9 cellular contexts compared by ENCODE assay signal in genomic region chr17:82913304-82914043, GRCh38.
A peak's percentile ranks its signal among the peaks of the same experiment; 100 is the strongest.
DNase-seq lines count a peak whose midpoint lies in the region; ATAC-seq and TF ChIP-seq lines count a peak whose summit lies in the region.
"Had no signal": no experiment of that assay in that cellular context is flagged by ENCODE, and none has a peak within 500 bp of the region (broad histone marks: within the 10 kb centered on the region; RNA-seq: fewer than 3 reads in every experiment).

No MANE protein-coding gene starts in this region.

- H3K36me3 ChIP-seq in mesendoderm (ENCODE audit: control insufficient read depth, insufficient read depth, low read length), result peaks cover 3% of the 10 kb centered on the region

- H3K9me3 Mint-ChIP-seq in Calu3 (ENCODE audit: low read depth, unreplicated experiment), result no peaks in the 10 kb centered on the region
- H3K9me3 Mint-ChIP-seq in dendritic cell treated with granulocyte-macrophage colony-stimulating factor and Interleukin-4, amounts not matched to agents 40 ng/mL and 50 ng/mL, for 4 days, result no peaks in the 10 kb centered on the region
- H3K9me3 Mint-ChIP-seq: nephron progenitor cell had no signal

- no peaks in the 10 kb centered on the region for H3K27me3 Mint-ChIP-seq in Calu3 (ENCODE audit: unreplicated experiment)
- no peaks in the 10 kb centered on the region for H3K27me3 Mint-ChIP-seq in dendritic cell treated with granulocyte-macrophage colony-stimulating factor and Interleukin-4, amounts not matched to agents 40 ng/mL and 50 ng/mL, for 4 days

- H3K4ac ChIP-seq in mesendoderm (ENCODE audit: low read depth, low read length), result no peak overlapping the region

- no peak overlapping the region for H2BK15ac ChIP-seq in mesendoderm (replicated peaks; ENCODE audit: low read depth)

- H3K4me1 Mint-ChIP-seq in Calu3 (ENCODE audit: low read depth, unreplicated experiment), result no peaks in the 10 kb centered on the region
- peaks cover 47% of the 10 kb centered on the region for H3K4me1 Mint-ChIP-seq in dendritic cell treated with granulocyte-macrophage colony-stimulating factor and Interleukin-4, amounts not matched to agents 40 ng/mL and 50 ng/mL, for 4 days (ENCODE audit: low read depth)

- no peak overlapping the region for H4K8ac ChIP-seq in mesendoderm (ENCODE audit: low read depth, low read length)

- BruUV-seq in Calu3 (replicated peaks; lab: Mats Ljungman, UMichigan), result no TSS peak

- peak; percentile 32 for DNase-seq in Calu3
- DNase-seq in LHCN-M2 (ENCODE audit: low read depth), result peak; percentile 15
- DNase-seq in mesendoderm, result peak; percentile 44
- no peak for DNase-seq in activated gamma-delta T cell (lab: John Stamatoyannopoulos, UW)
- DNase-seq in lower leg skin (ENCODE audit: low spot score in 2 of 2), result no peak
- no peak for DNase-seq in COLO668 (lab: John Stamatoyannopoulos, UW; ENCODE audit: unreplicated experiment)
- DNase-seq: nephron progenitor cell had no signal

- H3K27ac ChIP-seq in mesendoderm (ENCODE audit: low read depth, low read length), result no peak overlapping the region

- no peak overlapping the region for H2BK5ac ChIP-seq in mesendoderm (ENCODE audit: low read length)

- no peak overlapping the region for H3K18ac ChIP-seq in mesendoderm (ENCODE audit: low read length)

- intact Hi-C loops in Calu3 (cut with micrococcal nuclease; ENCODE audit: unreplicated experiment) (loop anchor here (5.0 kb wide), 1 partner anchor 131 kb away; no protein-coding TSS in a partner anchor), lower leg skin (cut with DNase I; ENCODE audit: low total_unique reads) (loop anchor here (10.0 kb wide), 1 partner anchor 129 kb away; no protein-coding TSS in a partner anchor)
- intact Hi-C loops in dendritic cell treated with granulocyte-macrophage colony-stimulating factor and Interleukin-4, amounts not matched to agents 40 ng/mL and 50 ng/mL, for 4 days (cut with micrococcal nuclease), result loop anchor here (5.0 kb wide), 1 partner anchor 131 kb away; no protein-coding TSS in a partner anchor

- H3K23ac ChIP-seq in mesendoderm (ENCODE audit: low read length), result no peak overlapping the region

- H3K4me3 ChIP-seq in mesendoderm (ENCODE audit: low read length), result no peak overlapping the region
- no peak overlapping the region for H3K4me3 ChIP-seq in lower leg skin (ENCODE audit: low read depth, poor library complexity, severe bottlenecking)

- H3K4me2 ChIP-seq in mesendoderm (ENCODE audit: low read length), result no peak overlapping the region

- CTCF ChIA-PET in Calu3 (lab: Charles Lee), result interaction anchor here (1.1 kb wide), 1 partner anchor 132 kb away, joined by 14 read pairs; no protein-coding TSS in a partner anchor

- no peak overlapping the region for H3K27ac Mint-ChIP-seq in Calu3 (ENCODE audit: unreplicated experiment)
- peak overlapping the region; percentile 45 for H3K27ac Mint-ChIP-seq in dendritic cell treated with granulocyte-macrophage colony-stimulating factor and Interleukin-4, amounts not matched to agents 40 ng/mL and 50 ng/mL, for 4 days
- H3K27ac Mint-ChIP-seq: nephron progenitor cell had no signal

- H3K79me1 ChIP-seq in mesendoderm (ENCODE audit: low read length), result no peaks in the 10 kb centered on the region

- ATAC-seq in GM18907 (IDR thresholded peaks at IDR 0.05; ENCODE audit: unreplicated experiment), result no peak

- peaks cover 11% of the 10 kb centered on the region for H3K36me3 Mint-ChIP-seq in Calu3 (ENCODE audit: insufficient read depth, unreplicated experiment)
- peaks cover 64% of the 10 kb centered on the region for H3K36me3 Mint-ChIP-seq in dendritic cell treated with granulocyte-macrophage colony-stimulating factor and Interleukin-4, amounts not matched to agents 40 ng/mL and 50 ng/mL, for 4 days (ENCODE audit: low read depth)

- no peak overlapping the region for H2BK120ac ChIP-seq in mesendoderm (ENCODE audit: low read depth, low read length)

- H3K4me3 Mint-ChIP-seq in Calu3 (ENCODE audit: low read depth, unreplicated experiment), result no peak overlapping the region
- H3K4me3 Mint-ChIP-seq in dendritic cell treated with granulocyte-macrophage colony-stimulating factor and Interleukin-4, amounts not matched to agents 40 ng/mL and 50 ng/mL, for 4 days, result no peak overlapping the region
- H3K4me3 Mint-ChIP-seq: nephron progenitor cell had no signal

- TF ChIP-seq POLR2A in lower leg skin (IDR thresholded peaks at IDR 0.05), result no peak

- WGBS in mesendoderm (ENCODE audit: extremely low coverage, insufficient coverage, low lambda C conversion rate), result no CpG with 5 or more reads among the region's 44 CpGs
- WGBS in lower leg skin, 2 donors, result 92 to 95% methylated on average over 44 of the region's 44 CpGs

- H3K56ac ChIP-seq in mesendoderm (ENCODE audit: low read length), result no peak overlapping the region

- TF ChIP-seq CTCF in Calu3 (IDR thresholded peaks at IDR 0.05; ENCODE audit: unreplicated experiment), result peak; percentile 38
- TF ChIP-seq CTCF in lower leg skin (IDR thresholded peaks at IDR 0.05), result no peak

- no peaks in the 10 kb centered on the region for H3K79me2 ChIP-seq in mesendoderm (ENCODE audit: control insufficient read depth, insufficient read depth, low read length)

- no peak overlapping the region for H4K5ac ChIP-seq in mesendoderm (ENCODE audit: low read length)

- no peak overlapping the region for H2AK5ac ChIP-seq in mesendoderm (ENCODE audit: low read length)

- H3K27me3 ChIP-seq in mesendoderm (ENCODE audit: insufficient read depth, low read length, poor library complexity), result no peaks in the 10 kb centered on the region

- no peak overlapping the region for H3K9ac ChIP-seq in mesendoderm (ENCODE audit: low read length)

- no peaks in the 10 kb centered on the region for H3K4me1 ChIP-seq in mesendoderm (ENCODE audit: control insufficient read depth, low read depth, low read length)

Comparison
In these comparisons a context has a peak if more than half of its experiments do, and no peak if none do; other contexts are left out.
1. DNase-seq: peak in Calu3 (single experiment), LHCN-M2 (single experiment) and mesendoderm (single experiment); none in activated gamma-delta T cell (single experiment), lower leg skin (0 of 2) and COLO668 (single experiment).